In the genomic region with DNA sequence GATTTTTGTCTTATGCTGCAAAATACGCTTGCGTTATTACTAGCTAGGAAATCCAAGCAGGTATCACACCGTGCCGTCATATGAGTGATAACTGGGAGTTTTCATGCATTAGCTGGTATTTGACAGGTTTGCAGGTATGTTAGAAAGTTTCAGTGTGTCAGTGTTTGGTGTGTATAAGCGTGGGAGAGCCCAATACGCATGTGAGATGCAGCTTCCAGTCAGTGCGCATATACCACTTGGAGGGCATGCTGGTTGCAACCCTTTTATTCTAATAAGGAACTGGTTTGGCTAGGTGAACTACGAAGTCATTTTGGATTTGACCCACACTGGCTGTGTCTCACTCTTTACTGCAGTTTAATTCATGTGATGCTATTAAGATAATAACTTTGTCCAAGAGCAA, we compare ENCODE assay signal across 2 cellular contexts.
TF ChIP-seq lines count a peak whose summit lies in the region.

No MANE protein-coding gene starts in this region.

TF ChIP-seq in GM23338, 12 proteins besides CTCF, POLR2A, EP300 and RAD21:
- TF ChIP-seq, protein P1, sequence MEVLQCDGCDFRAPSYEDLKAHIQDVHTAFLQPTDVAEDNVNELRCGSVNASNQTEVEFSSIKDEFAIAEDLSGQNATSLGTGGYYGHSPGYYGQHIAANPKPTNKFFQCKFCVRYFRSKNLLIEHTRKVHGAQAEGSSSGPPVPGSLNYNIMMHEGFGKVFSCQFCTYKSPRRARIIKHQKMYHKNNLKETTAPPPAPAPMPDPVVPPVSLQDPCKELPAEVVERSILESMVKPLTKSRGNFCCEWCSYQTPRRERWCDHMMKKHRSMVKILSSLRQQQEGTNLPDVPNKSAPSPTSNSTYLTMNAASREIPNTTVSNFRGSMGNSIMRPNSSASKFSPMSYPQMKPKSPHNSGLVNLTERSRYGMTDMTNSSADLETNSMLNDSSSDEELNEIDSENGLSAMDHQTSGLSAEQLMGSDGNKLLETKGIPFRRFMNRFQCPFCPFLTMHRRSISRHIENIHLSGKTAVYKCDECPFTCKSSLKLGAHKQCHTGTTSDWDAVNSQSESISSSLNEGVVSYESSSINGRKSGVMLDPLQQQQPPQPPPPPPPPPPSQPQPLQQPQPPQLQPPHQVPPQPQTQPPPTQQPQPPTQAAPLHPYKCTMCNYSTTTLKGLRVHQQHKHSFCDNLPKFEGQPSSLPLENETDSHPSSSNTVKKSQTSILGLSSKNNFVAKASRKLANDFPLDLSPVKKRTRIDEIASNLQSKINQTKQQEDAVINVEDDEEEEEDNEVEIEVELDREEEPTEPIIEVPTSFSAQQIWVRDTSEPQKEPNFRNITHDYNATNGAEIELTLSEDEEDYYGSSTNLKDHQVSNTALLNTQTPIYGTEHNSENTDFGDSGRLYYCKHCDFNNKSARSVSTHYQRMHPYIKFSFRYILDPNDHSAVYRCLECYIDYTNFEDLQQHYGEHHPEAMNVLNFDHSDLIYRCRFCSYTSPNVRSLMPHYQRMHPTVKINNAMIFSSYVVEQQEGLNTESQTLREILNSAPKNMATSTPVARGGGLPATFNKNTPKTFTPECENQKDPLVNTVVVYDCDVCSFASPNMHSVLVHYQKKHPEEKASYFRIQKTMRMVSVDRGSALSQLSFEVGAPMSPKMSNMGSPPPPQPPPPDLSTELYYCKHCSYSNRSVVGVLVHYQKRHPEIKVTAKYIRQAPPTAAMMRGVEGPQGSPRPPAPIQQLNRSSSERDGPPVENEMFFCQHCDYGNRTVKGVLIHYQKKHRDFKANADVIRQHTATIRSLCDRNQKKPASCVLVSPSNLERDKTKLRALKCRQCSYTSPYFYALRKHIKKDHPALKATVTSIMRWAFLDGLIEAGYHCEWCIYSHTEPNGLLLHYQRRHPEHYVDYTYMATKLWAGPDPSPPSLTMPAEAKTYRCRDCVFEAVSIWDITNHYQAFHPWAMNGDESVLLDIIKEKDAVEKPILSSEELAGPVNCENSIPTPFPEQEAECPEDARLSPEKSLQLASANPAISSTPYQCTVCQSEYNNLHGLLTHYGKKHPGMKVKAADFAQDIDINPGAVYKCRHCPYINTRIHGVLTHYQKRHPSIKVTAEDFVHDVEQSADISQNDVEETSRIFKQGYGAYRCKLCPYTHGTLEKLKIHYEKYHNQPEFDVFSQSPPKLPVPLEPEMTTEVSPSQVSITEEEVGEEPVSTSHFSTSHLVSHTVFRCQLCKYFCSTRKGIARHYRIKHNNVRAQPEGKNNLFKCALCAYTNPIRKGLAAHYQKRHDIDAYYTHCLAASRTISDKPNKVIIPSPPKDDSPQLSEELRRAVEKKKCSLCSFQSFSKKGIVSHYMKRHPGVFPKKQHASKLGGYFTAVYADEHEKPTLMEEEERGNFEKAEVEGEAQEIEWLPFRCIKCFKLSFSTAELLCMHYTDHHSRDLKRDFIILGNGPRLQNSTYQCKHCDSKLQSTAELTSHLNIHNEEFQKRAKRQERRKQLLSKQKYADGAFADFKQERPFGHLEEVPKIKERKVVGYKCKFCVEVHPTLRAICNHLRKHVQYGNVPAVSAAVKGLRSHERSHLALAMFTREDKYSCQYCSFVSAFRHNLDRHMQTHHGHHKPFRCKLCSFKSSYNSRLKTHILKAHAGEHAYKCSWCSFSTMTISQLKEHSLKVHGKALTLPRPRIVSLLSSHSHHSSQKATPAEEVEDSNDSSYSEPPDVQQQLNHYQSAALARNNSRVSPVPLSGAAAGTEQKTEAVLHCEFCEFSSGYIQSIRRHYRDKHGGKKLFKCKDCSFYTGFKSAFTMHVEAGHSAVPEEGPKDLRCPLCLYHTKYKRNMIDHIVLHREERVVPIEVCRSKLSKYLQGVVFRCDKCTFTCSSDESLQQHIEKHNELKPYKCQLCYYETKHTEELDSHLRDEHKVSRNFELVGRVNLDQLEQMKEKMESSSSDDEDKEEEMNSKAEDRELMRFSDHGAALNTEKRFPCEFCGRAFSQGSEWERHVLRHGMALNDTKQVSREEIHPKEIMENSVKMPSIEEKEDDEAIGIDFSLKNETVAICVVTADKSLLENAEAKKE (CRISPR knock-in tag; IDR thresholded peaks at IDR 0.05), result no peak
- 0 out of 2 replicates have a peak, but pooled peaks have one; percentile 5 for TF ChIP-seq POLR2AphosphoS5 (IDR thresholded peaks at IDR 0.05; ENCODE audit: low read depth)
TF ChIP-seq in GM23338: peak in this region for 1.

TF ChIP-seq in GM12878, 131 proteins besides CTCF, POLR2A, EP300 and RAD21:
- TF ChIP-seq, protein P2, sequence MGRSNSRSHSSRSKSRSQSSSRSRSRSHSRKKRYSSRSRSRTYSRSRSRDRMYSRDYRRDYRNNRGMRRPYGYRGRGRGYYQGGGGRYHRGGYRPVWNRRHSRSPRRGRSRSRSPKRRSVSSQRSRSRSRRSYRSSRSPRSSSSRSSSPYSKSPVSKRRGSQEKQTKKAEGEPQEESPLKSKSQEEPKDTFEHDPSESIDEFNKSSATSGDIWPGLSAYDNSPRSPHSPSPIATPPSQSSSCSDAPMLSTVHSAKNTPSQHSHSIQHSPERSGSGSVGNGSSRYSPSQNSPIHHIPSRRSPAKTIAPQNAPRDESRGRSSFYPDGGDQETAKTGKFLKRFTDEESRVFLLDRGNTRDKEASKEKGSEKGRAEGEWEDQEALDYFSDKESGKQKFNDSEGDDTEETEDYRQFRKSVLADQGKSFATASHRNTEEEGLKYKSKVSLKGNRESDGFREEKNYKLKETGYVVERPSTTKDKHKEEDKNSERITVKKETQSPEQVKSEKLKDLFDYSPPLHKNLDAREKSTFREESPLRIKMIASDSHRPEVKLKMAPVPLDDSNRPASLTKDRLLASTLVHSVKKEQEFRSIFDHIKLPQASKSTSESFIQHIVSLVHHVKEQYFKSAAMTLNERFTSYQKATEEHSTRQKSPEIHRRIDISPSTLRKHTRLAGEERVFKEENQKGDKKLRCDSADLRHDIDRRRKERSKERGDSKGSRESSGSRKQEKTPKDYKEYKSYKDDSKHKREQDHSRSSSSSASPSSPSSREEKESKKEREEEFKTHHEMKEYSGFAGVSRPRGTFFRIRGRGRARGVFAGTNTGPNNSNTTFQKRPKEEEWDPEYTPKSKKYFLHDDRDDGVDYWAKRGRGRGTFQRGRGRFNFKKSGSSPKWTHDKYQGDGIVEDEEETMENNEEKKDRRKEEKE (IDR thresholded peaks at IDR 0.05), result no peak
- TF ChIP-seq IRF4 (IDR thresholded peaks at IDR 0.05; ENCODE audit: low read depth, low read length), result no peak
- TF ChIP-seq, protein P3, sequence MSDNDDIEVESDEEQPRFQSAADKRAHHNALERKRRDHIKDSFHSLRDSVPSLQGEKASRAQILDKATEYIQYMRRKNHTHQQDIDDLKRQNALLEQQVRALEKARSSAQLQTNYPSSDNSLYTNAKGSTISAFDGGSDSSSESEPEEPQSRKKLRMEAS (IDR thresholded peaks at IDR 0.05; ENCODE audit: low read depth, low read length), result no peak
- no peak for TF ChIP-seq KLF5 (IDR thresholded peaks at IDR 0.05; ENCODE audit: partially characterized antibody)
- no peak for TF ChIP-seq WRNIP1 (IDR thresholded peaks at IDR 0.05; ENCODE audit: borderline replicate concordance, low read depth, low read length)
- no peak for TF ChIP-seq KAT2A (conservative IDR thresholded peaks at IDR 0.05; ENCODE audit: control insufficient read depth, low read depth, low read length)
- no peak for TF ChIP-seq ZNF274 (IDR thresholded peaks at IDR 0.05; ENCODE audit: insufficient read depth, insufficient read length)
- TF ChIP-seq SMAD1 (IDR thresholded peaks at IDR 0.05; ENCODE audit: low read depth, partially characterized antibody), result no peak
- no peak for TF ChIP-seq SPI1 (IDR thresholded peaks at IDR 0.05; ENCODE audit: borderline replicate concordance, insufficient read depth, low read depth, low read length)
- no peak for TF ChIP-seq BHLHE40 (IDR thresholded peaks at IDR 0.05; ENCODE audit: borderline replicate concordance in 1 of 2, low read depth in 2 of 2, low read length in 1 of 2)
- no peak for TF ChIP-seq TCF7 (IDR thresholded peaks at IDR 0.05; ENCODE audit: borderline replicate concordance)
- no peak for TF ChIP-seq JUNB (IDR thresholded peaks at IDR 0.05)
